9 cellular contexts compared by ENCODE assay signal in genomic region chr6:42960243-42961019, GRCh38. TPM values are rescaled to one million over a fixed set of nuclear protein-coding genes. Genes with fewer than 3 reads are reported as not detected.
A peak's percentile ranks its signal among the peaks of the same experiment; 100 is the strongest.
DNase-seq lines count a peak whose midpoint lies in the region; ATAC-seq and TF ChIP-seq lines count a peak whose summit lies in the region.
"Had no signal": no experiment of that assay in that cellular context is flagged by ENCODE, and none has a peak within 500 bp of the region (broad histone marks: within the 10 kb centered on the region; RNA-seq: fewer than 3 reads in every experiment).

TSS of gene GNMT (plus strand) at chr6:42960754. CDS start at chr6:42960768, 14 bp downstream.

- TF ChIP-seq CTCF in omental fat pad (IDR thresholded peaks at IDR 0.05), result no peak

- ATAC-seq in omental fat pad (ENCODE audit: low FRiP score) (peak; percentile 89), GM19035 (IDR thresholded peaks at IDR 0.05; ENCODE audit: unreplicated experiment) (no peak), HG03045 (IDR thresholded peaks at IDR 0.05; ENCODE audit: unreplicated experiment) (no peak), GM21576 (IDR thresholded peaks at IDR 0.05; ENCODE audit: unreplicated experiment) (no peak)

- peak; percentile 35 for DNase-seq in ELR (ENCODE audit: low read depth)
- peak; percentile 66 for DNase-seq in NCI-H345 (lab: John Stamatoyannopoulos, UW)
- peak; percentile 20 for DNase-seq in activated gamma-delta T cell (lab: John Stamatoyannopoulos, UW)
- peak; percentile 29 for DNase-seq in glomerular visceral epithelial cell (ENCODE audit: extremely low spot score)
- DNase-seq in omental fat pad (ENCODE audit: low spot score), result no peak

RNA-seq across cellular contexts. Expression of gene GNMT, which starts in this region (rescaled TPM):
- total RNA-seq in omental fat pad, result 1 to 10 TPM in 2 of 4 donors, under 1 TPM in 1, not detected in 1; 0.84 to 1.1 (median 1.0) TPM
- total RNA-seq: LHCN-M2 had no signal
